In genomic region chr16:23898682-23899430, GRCh38 we compare ENCODE assay signal across 19 cellular contexts.
"Had no signal": no experiment of that assay in that cellular context is flagged by ENCODE, and none has a peak within 500 bp of the region (broad histone marks: within the 10 kb centered on the region; RNA-seq: fewer than 3 reads in every experiment).

No MANE protein-coding gene starts in this region.

- H3K36me3 ChIP-seq: breast epithelium, colonic mucosa, heart left ventricle, lower lobe of right lung, stomach had no signal

- H3K4me1 ChIP-seq: breast epithelium, colonic mucosa, lower lobe of right lung had no signal

- H3K27me3 Mint-ChIP-seq: activated naive CD8-positive, alpha-beta T cell treated with anti-CD3 and anti-CD28 coated beads for 36 hours; T-cell had no signal

- ATAC-seq: heart left ventricle, left colon, lower lobe of right lung, mucosa of descending colon, T-cell had no signal

- H3K4me3 ChIP-seq: breast epithelium, colonic mucosa, dorsolateral prefrontal cortex, heart left ventricle, lower lobe of right lung, mucosa of descending colon, spleen, stomach had no signal

- DNase-seq: activated gamma-delta T cell treated with Interleukin-2 at 50 U/mL for 16 hours; activated naive CD8-positive, alpha-beta T cell treated with anti-CD3 and anti-CD28 coated beads for 36 hours; activated T-cell treated with anti-CD3 and anti-CD28 coated beads, Interleukin-2, amount 50 U/mL, for 1 hour; amniotic stem cell; colonic mucosa; dorsolateral prefrontal cortex; heart left ventricle; islet precursor cell; left colon; lower lobe of right lung; mesendoderm; mucosa of descending colon; spleen; stimulated activated CD4-positive, alpha-beta T cell treated with anti-CD3 and anti-CD28 coated beads, Interleukin-4, amount 100 ng/mL, for 1 hour; stomach; T-cell had no signal

- H3K27me3 ChIP-seq: breast epithelium, colonic mucosa, dorsolateral prefrontal cortex, spleen, stomach had no signal

- H3K27ac Mint-ChIP-seq: activated naive CD8-positive, alpha-beta T cell treated with anti-CD3 and anti-CD28 coated beads for 36 hours; progenitor cell of endocrine pancreas; type B pancreatic cell had no signal

- H3K36me3 Mint-ChIP-seq: type B pancreatic cell had no signal

- H3K4me3 Mint-ChIP-seq: activated naive CD8-positive, alpha-beta T cell treated with anti-CD3 and anti-CD28 coated beads for 36 hours; type B pancreatic cell had no signal

- H3K9me3 Mint-ChIP-seq: T-cell, type B pancreatic cell had no signal

- H3K9me3 ChIP-seq: breast epithelium, colonic mucosa, heart left ventricle, lower lobe of right lung, mucosa of descending colon, spleen, stomach had no signal

- H3K27ac ChIP-seq: breast epithelium, colonic mucosa, dorsolateral prefrontal cortex, heart left ventricle, lower lobe of right lung, spleen, stomach had no signal
